Comparison of ENCODE assay signal across 12 cellular contexts in genomic region chr15:63232943-63233342, GRCh38. TPM values are rescaled to one million over a fixed set of nuclear protein-coding genes. Genes with fewer than 3 reads are reported as not detected.
DNase-seq lines count a peak whose midpoint lies in the region; ATAC-seq, FAIRE-seq and TF ChIP-seq lines count a peak whose summit lies in the region.
"Had no signal": no experiment of that assay in that cellular context is flagged by ENCODE, and none has a peak within 500 bp of the region (broad histone marks: within the 10 kb centered on the region; RNA-seq: fewer than 3 reads in every experiment).

No MANE protein-coding gene starts in this region.

- H3K36me3 ChIP-seq in astrocyte (ENCODE audit: insufficient read depth, low read length) (no peaks in the 10 kb centered on the region), mesenchymal stem cell (ENCODE audit: control insufficient read depth in 1 of 2, insufficient read depth in 2 of 2, low read depth in 1 of 2, low read length in 2 of 2) (peaks cover 0 to 4% of the 10 kb centered on the region in 2 experiments), psoas muscle (ENCODE audit: insufficient read depth in 1 of 2, low read depth in 1 of 2) (no peaks in the 10 kb centered on the region)
- H3K36me3 ChIP-seq: colonic mucosa, pancreas had no signal

- H2BK120ac ChIP-seq in mesenchymal stem cell (ENCODE audit: low read depth, low read length) = no peak overlapping the region

- no peak for ATAC-seq in stimulated activated naive CD8-positive, alpha-beta T cell treated with anti-CD3 and anti-CD28 coated beads, Interleukin-15, amount 100 ng/mL, for 72 hours
- no peak for ATAC-seq in stimulated activated naive CD8-positive, alpha-beta T cell treated with anti-CD3 and anti-CD28 coated beads, Interleukin-15, Interleukin-2, amounts not matched to agents 100 U/mL and 50 U/mL, for 24 hours
- no peak for ATAC-seq in psoas muscle

- no peak overlapping the region for H2BK5ac ChIP-seq in mesenchymal stem cell (ENCODE audit: low read depth, low read length, poor library complexity, severe bottlenecking)

- peak overlapping the region in 1 of 2 donors; percentile 54 for H3K27ac Mint-ChIP-seq in stimulated activated naive CD8-positive, alpha-beta T cell treated with anti-CD3 and anti-CD28 coated beads, Interleukin-15, amount 100 ng/mL, for 72 hours
- no peak overlapping the region for H3K27ac Mint-ChIP-seq in astrocyte (ENCODE audit: unreplicated experiment)
- H3K27ac Mint-ChIP-seq in activated CD4-positive, alpha-beta T cell treated with anti-CD3 and anti-CD28 coated beads, Interleukin-2, amount 10 ng/mL, durations not matched to agents 24 days and 14 days = no peak overlapping the region

- WGBS in mesenchymal stem cell = 82% methylated on average over 2 of the region's 5 CpGs
- WGBS in psoas muscle, 3 donors = 96 to 97% (median 97%) methylated on average over 5 of the region's 5 CpGs

- peaks cover 4% of the 10 kb centered on the region for H3K36me3 Mint-ChIP-seq in astrocyte (ENCODE audit: low read depth, unreplicated experiment)
- peaks cover 39% of the 10 kb centered on the region for H3K36me3 Mint-ChIP-seq in activated CD4-positive, alpha-beta T cell treated with anti-CD3 and anti-CD28 coated beads, Interleukin-2, amount 10 ng/mL, durations not matched to agents 24 days and 14 days (ENCODE audit: low read depth)

- H2AK5ac ChIP-seq in mesenchymal stem cell (ENCODE audit: low read length, severe bottlenecking) = peak overlapping the region; percentile 85

- DNase-seq in stimulated activated naive CD8-positive, alpha-beta T cell treated with anti-CD3 and anti-CD28 coated beads, Interleukin-15, amount 100 ng/mL, for 72 hours = no peak
- no peak for DNase-seq in stimulated activated naive CD8-positive, alpha-beta T cell treated with anti-CD3 and anti-CD28 coated beads, Interleukin-15, Interleukin-2, amounts not matched to agents 100 U/mL and 50 U/mL, for 24 hours
- DNase-seq in astrocyte (ENCODE audit: low read depth) (no peak), mesenchymal stem cell (peak; percentile 40), GM12892 (ENCODE audit: insufficient read length) (no peak), NCI-H2171 treated with DMSO at 0.1 percent for 48 hours (lab: John Stamatoyannopoulos, UW) (no peak), psoas muscle (no peak)
- DNase-seq in activated CD4-positive, alpha-beta T cell treated with anti-CD3 and anti-CD28 coated beads, Interleukin-2, amount 10 ng/mL, durations not matched to agents 24 days and 14 days = no peak
- DNase-seq: activated naive CD8-positive, alpha-beta T cell treated with anti-CD3 and anti-CD28 coated beads, Interleukin-2, amount 10 ng/mL, durations not matched to agents 7 days and 5 days; colonic mucosa; NCI-H1105 treated with DMSO at 0.1 percent for 48 hours; pancreas had no signal

- peak overlapping the region; percentile 26 for H2BK15ac ChIP-seq in mesenchymal stem cell (ENCODE audit: low read depth, poor library complexity, severe bottlenecking)

- no peak overlapping the region for H3K4me3 ChIP-seq in astrocyte (ENCODE audit: insufficient read depth, low read depth, low read length)
- H3K4me3 ChIP-seq in mesenchymal stem cell (ENCODE audit: insufficient read depth in 1 of 2, low read depth in 1 of 2, low read length in 2 of 2) = no peak overlapping the region
- H3K4me3 ChIP-seq in psoas muscle = no peak overlapping the region
- H3K4me3 ChIP-seq: colonic mucosa, pancreas had no signal

- peak overlapping the region in 1 of 2 experiments; percentile 51 for H3K4ac ChIP-seq in mesenchymal stem cell (ENCODE audit: low read depth in 1 of 2, low read length in 2 of 2)

- no peak overlapping the region for H3K14ac ChIP-seq in mesenchymal stem cell (ENCODE audit: low read length in 2 of 2)

- H3K9me3 ChIP-seq in astrocyte (ENCODE audit: insufficient read depth, low read depth, low read length) (no peaks in the 10 kb centered on the region), mesenchymal stem cell (ENCODE audit: control insufficient read depth, low read length) (no peaks in the 10 kb centered on the region), psoas muscle (no peaks in the 10 kb centered on the region)
- H3K9me3 ChIP-seq: colonic mucosa, pancreas had no signal

- H2BK12ac ChIP-seq in mesenchymal stem cell (ENCODE audit: low read length in 2 of 2) = no peak overlapping the region

- H3K9ac ChIP-seq in astrocyte (ENCODE audit: low read length) = peak overlapping the region; percentile 33
- H3K9ac ChIP-seq in mesenchymal stem cell (ENCODE audit: low read length) = peak overlapping the region; percentile 71

- H3K4me3 Mint-ChIP-seq in stimulated activated naive CD8-positive, alpha-beta T cell treated with anti-CD3 and anti-CD28 coated beads, Interleukin-15, amount 100 ng/mL, for 72 hours = peak overlapping the region; percentile 37 to 42
- H3K4me3 Mint-ChIP-seq in astrocyte (ENCODE audit: unreplicated experiment) = no peak overlapping the region
- no peak overlapping the region for H3K4me3 Mint-ChIP-seq in activated CD4-positive, alpha-beta T cell treated with anti-CD3 and anti-CD28 coated beads, Interleukin-2, amount 10 ng/mL, durations not matched to agents 24 days and 14 days

- no peak overlapping the region for H4K91ac ChIP-seq in mesenchymal stem cell (ENCODE audit: low read length)

- H3K79me2 ChIP-seq in astrocyte (ENCODE audit: insufficient read depth, low read length) = peaks cover 21% of the 10 kb centered on the region

- H3K4me2 ChIP-seq in astrocyte (ENCODE audit: low read length) = peak overlapping the region; percentile 66
- H3K4me2 ChIP-seq in mesenchymal stem cell (ENCODE audit: low read length, poor library complexity, severe bottlenecking) = no peak overlapping the region

- H4K8ac ChIP-seq in mesenchymal stem cell (ENCODE audit: low read length) = no peak overlapping the region

- no peak for TF ChIP-seq POLR2A in GM12892 (IDR thresholded peaks at IDR 0.05; ENCODE audit: low read depth, low read length)

- intact Hi-C loops in psoas muscle (cut with DNase I) = no loop called here
- intact Hi-C loops in activated CD4-positive, alpha-beta T cell treated with anti-CD3 and anti-CD28 coated beads, Interleukin-2, amount 10 ng/mL, durations not matched to agents 24 days and 14 days (cut with micrococcal nuclease) = loop anchor here (1.0 to 2.0 kb wide), 2 partner anchors 21 to 44 kb away; partner anchors contain the start of gene RAB8B

- FAIRE-seq in astrocyte (lab: Jason Lieb, UNC) (no peak), GM12892 (lab: Jason Lieb, UNC) (no peak)

- TF ChIP-seq CTCF in astrocyte (IDR thresholded peaks at IDR 0.05; ENCODE audit: insufficient read depth, low read depth, low read length) = no peak
- TF ChIP-seq CTCF in psoas muscle (IDR thresholded peaks at IDR 0.05) = no peak

- H3K27ac ChIP-seq in astrocyte (ENCODE audit: low read depth, low read length) (peak overlapping the region; percentile 94), mesenchymal stem cell (ENCODE audit: low read length, poor library complexity, severe bottlenecking) (no peak overlapping the region), psoas muscle (no peak overlapping the region)

- H3K27me3 ChIP-seq in astrocyte (ENCODE audit: insufficient read depth, low read length) = no peaks in the 10 kb centered on the region
- no peaks in the 10 kb centered on the region for H3K27me3 ChIP-seq in mesenchymal stem cell (ENCODE audit: control insufficient read depth in 1 of 2, insufficient read depth in 1 of 2, low read length in 2 of 2)
- no peaks in the 10 kb centered on the region for H3K27me3 ChIP-seq in psoas muscle (ENCODE audit: insufficient read depth in 3 of 3, low read length in 2 of 3)
- H3K27me3 ChIP-seq: colonic mucosa, pancreas had no signal

- no peak overlapping the region for H3K23ac ChIP-seq in mesenchymal stem cell (ENCODE audit: low read length in 2 of 2)

- H3K18ac ChIP-seq in mesenchymal stem cell (ENCODE audit: low read depth in 1 of 2, low read length in 2 of 2) = peak overlapping the region in 1 of 2 experiments; percentile 52

- peaks cover 94% of the 10 kb centered on the region for H3K4me1 Mint-ChIP-seq in stimulated activated naive CD8-positive, alpha-beta T cell treated with anti-CD3 and anti-CD28 coated beads, Interleukin-15, amount 100 ng/mL, for 72 hours
- peaks cover 52% of the 10 kb centered on the region for H3K4me1 Mint-ChIP-seq in astrocyte (ENCODE audit: low read depth, unreplicated experiment)
- peaks cover 49% of the 10 kb centered on the region for H3K4me1 Mint-ChIP-seq in activated CD4-positive, alpha-beta T cell treated with anti-CD3 and anti-CD28 coated beads, Interleukin-2, amount 10 ng/mL, durations not matched to agents 24 days and 14 days

- H3K27me3 Mint-ChIP-seq in stimulated activated naive CD8-positive, alpha-beta T cell treated with anti-CD3 and anti-CD28 coated beads, Interleukin-15, amount 100 ng/mL, for 72 hours = no peaks in the 10 kb centered on the region
- H3K27me3 Mint-ChIP-seq in astrocyte (ENCODE audit: low read depth, unreplicated experiment) = no peaks in the 10 kb centered on the region
- no peaks in the 10 kb centered on the region for H3K27me3 Mint-ChIP-seq in activated CD4-positive, alpha-beta T cell treated with anti-CD3 and anti-CD28 coated beads, Interleukin-2, amount 10 ng/mL, durations not matched to agents 24 days and 14 days
- H3K27me3 Mint-ChIP-seq: activated naive CD8-positive, alpha-beta T cell treated with anti-CD3 and anti-CD28 coated beads, Interleukin-2, amount 10 ng/mL, durations not matched to agents 7 days and 5 days had no signal

- no peaks in the 10 kb centered on the region for H3K9me3 Mint-ChIP-seq in stimulated activated naive CD8-positive, alpha-beta T cell treated with anti-CD3 and anti-CD28 coated beads, Interleukin-15, amount 100 ng/mL, for 72 hours
- H3K9me3 Mint-ChIP-seq in astrocyte (ENCODE audit: unreplicated experiment) = no peaks in the 10 kb centered on the region
- H3K9me3 Mint-ChIP-seq in activated CD4-positive, alpha-beta T cell treated with anti-CD3 and anti-CD28 coated beads, Interleukin-2, amount 10 ng/mL, durations not matched to agents 24 days and 14 days = peaks cover 7% of the 10 kb centered on the region
- H3K9me3 Mint-ChIP-seq: activated naive CD8-positive, alpha-beta T cell treated with anti-CD3 and anti-CD28 coated beads, Interleukin-2, amount 10 ng/mL, durations not matched to agents 7 days and 5 days had no signal

- H3K4me1 ChIP-seq in astrocyte (ENCODE audit: insufficient read depth, low read length) (peaks cover 32% of the 10 kb centered on the region), mesenchymal stem cell (ENCODE audit: control insufficient read depth, insufficient read depth, low read depth, low read length) (peaks cover 11% of the 10 kb centered on the region), psoas muscle (peaks cover 9% of the 10 kb centered on the region)

- peaks cover 13% of the 10 kb centered on the region for H3K79me1 ChIP-seq in mesenchymal stem cell (replicated peaks; ENCODE audit: low read length, poor library complexity, severe bottlenecking)

- no peaks in the 10 kb centered on the region for H4K20me1 ChIP-seq in astrocyte (ENCODE audit: insufficient read depth, low read length)

- no peak overlapping the region for H2AFZ ChIP-seq in astrocyte (ENCODE audit: low read depth, low read length)
- H2AFZ ChIP-seq in mesenchymal stem cell (ENCODE audit: low read depth, low read length) = no peak overlapping the region

RNA-seq across cellular contexts. Expression of gene RAB8B, which starts 43.5 kb away (rescaled TPM):
- total RNA-seq in astrocyte (45.7 and 49.3 TPM in 2 replicates), psoas muscle (10 to 100 TPM in 1 of 4 donors, 1 to 10 TPM in 3; 5.4 to 18.1 (median 8.4) TPM)
- polyA plus RNA-seq in mesenchymal stem cell (2013, experiment 1 of 2) = 63.1 TPM
- polyA plus RNA-seq in mesenchymal stem cell (2013, experiment 2 of 2) = 60.0 TPM
- polyA plus RNA-seq in GM12892 (2012; ENCODE audit: missing spikeins) = 73.7 TPM
- 1 to 10 TPM; 2.5 to 5.0 (median 4.6) TPM for polyA plus RNA-seq in psoas muscle
- 186 and 187 TPM in 2 replicates for total RNA-seq in activated CD4-positive, alpha-beta T cell treated with anti-CD3 and anti-CD28 coated beads, Interleukin-2, amount 10 ng/mL, durations not matched to agents 24 days and 14 days

RNA-seq across cellular contexts. Expression of gene APH1B, which starts 44.5 kb away (rescaled TPM):
- total RNA-seq in astrocyte = 14.7 and 18.2 TPM in 2 replicates
- polyA plus RNA-seq in mesenchymal stem cell (2013, experiment 1 of 2) = 18.6 TPM
- 17.5 TPM for polyA plus RNA-seq in mesenchymal stem cell (2013, experiment 2 of 2)
- polyA plus RNA-seq in GM12892 (2012; ENCODE audit: missing spikeins) = 10.3 TPM
- 1 to 10 TPM; 3.8 to 7.0 (median 4.6) TPM for total RNA-seq in psoas muscle
- polyA plus RNA-seq in psoas muscle = 1 to 10 TPM; 1.2 to 2.8 (median 1.4) TPM
- 3.7 and 3.8 TPM in 2 replicates for total RNA-seq in activated CD4-positive, alpha-beta T cell treated with anti-CD3 and anti-CD28 coated beads, Interleukin-2, amount 10 ng/mL, durations not matched to agents 24 days and 14 days

Comparison
In these comparisons a context has a peak if more than half of its experiments do, and no peak if none do; other contexts are left out.
1. H3K4me3 Mint-ChIP-seq: peak in stimulated activated naive CD8-positive, alpha-beta T cell treated with anti-CD3 and anti-CD28 coated beads, Interleukin-15, amount 100 ng/mL, for 72 hours (2 of 2); none in astrocyte (single experiment) and activated CD4-positive, alpha-beta T cell treated with anti-CD3 and anti-CD28 coated beads, Interleukin-2, amount 10 ng/mL, durations not matched to agents 24 days and 14 days (single experiment).